Comparison of ENCODE assay signal across 8 cellular contexts in genomic region chr19:2041436-2041685, GRCh38. TPM values are rescaled to one million over a fixed set of nuclear protein-coding genes. Genes with fewer than 3 reads are reported as not detected.
DNase-seq lines count a peak whose midpoint lies in the region; ATAC-seq and TF ChIP-seq lines count a peak whose summit lies in the region.

No MANE protein-coding gene starts in this region.

- H3K4me3 Mint-ChIP-seq in naive B cell = peak overlapping the region in 7 of 8 donors; percentile 22 to 82 (median 69)

- WGBS in heart left ventricle, 4 donors = 74 to 92% (median 78%) methylated on average over 2 to 6 of the region's 6 CpGs
- WGBS in mammary epithelial cell (ENCODE audit: low coverage, missing lambda C conversion rate) = 97% methylated on average over 4 of the region's 6 CpGs
- 77 to 81% methylated on average over 6 of the region's 6 CpGs for WGBS in aorta, 2 donors

- in situ Hi-C loops in mammary epithelial cell (cut with MboI; ENCODE audit: low sequenced_read_pairs in 2 of 2) = no loop called here

- ATAC-seq in heart left ventricle = no peak
- no peak for ATAC-seq in left cardiac atrium
- ATAC-seq in naive B cell (ENCODE audit: low read depth in 2 of 2) = no peak
- ATAC-seq in aorta (ENCODE audit: low FRiP score) = no peak
- ATAC-seq in GM18870 (IDR thresholded peaks at IDR 0.05; ENCODE audit: unreplicated experiment) = no peak
- no peak for ATAC-seq in HG03439 (IDR thresholded peaks at IDR 0.05; ENCODE audit: unreplicated experiment)

- H3K36me3 ChIP-seq in heart left ventricle (peaks cover 0 to 82% (median 68%) of the 10 kb centered on the region in 9 donors), mammary epithelial cell (ENCODE audit: insufficient read depth, low read length) (peaks cover 22% of the 10 kb centered on the region), aorta (ENCODE audit: control insufficient read depth in 1 of 2, insufficient read depth in 2 of 2, low read length in 1 of 2) (peaks cover 0 to 3% of the 10 kb centered on the region in 2 donors)

- TF ChIP-seq CTCF in heart left ventricle (IDR thresholded peaks at IDR 0.05) = no peak
- TF ChIP-seq CTCF in mammary epithelial cell (conservative IDR thresholded peaks at IDR 0.05 in 1 of 2, IDR thresholded peaks at IDR 0.05 in 1 of 2; ENCODE audit: extremely low read depth in 1 of 2, insufficient read depth in 1 of 2, low read depth in 1 of 2, low read length in 2 of 2) = no peak

- H2AFZ ChIP-seq in mammary epithelial cell (ENCODE audit: low read depth, low read length) = no peak overlapping the region

- H3K4me1 Mint-ChIP-seq in naive B cell = peaks cover 19 to 49% (median 38%) of the 10 kb centered on the region in 3 donors

- peaks cover 33% of the 10 kb centered on the region for H3K79me2 ChIP-seq in mammary epithelial cell (ENCODE audit: insufficient read depth, low read length)

- H3K9me3 ChIP-seq in heart left ventricle = peaks cover 0 to under 1% (median 0%) of the 10 kb centered on the region in 12 donors
- H3K9me3 ChIP-seq in mammary epithelial cell (replicated peaks; ENCODE audit: insufficient read depth, low read length) = no peaks in the 10 kb centered on the region
- H3K9me3 ChIP-seq in aorta (ENCODE audit: control insufficient read depth, low read length) = no peaks in the 10 kb centered on the region

- CTCF ChIA-PET in mammary epithelial cell (lab: Charles Lee; ENCODE audit: low non-redundant PET) = no interaction called here

- H3K4me3 ChIP-seq in heart left ventricle = peak overlapping the region in 8 of 12 donors; percentile 22 to 56 (median 32)
- no peak overlapping the region for H3K4me3 ChIP-seq in mammary epithelial cell (replicated peaks in 1 of 3; ENCODE audit: insufficient read depth in 1 of 3, low read depth in 2 of 3, low read length in 3 of 3)
- H3K4me3 ChIP-seq in aorta (ENCODE audit: low read length in 2 of 2) = no peak overlapping the region

- no peaks in the 10 kb centered on the region for H3K27me3 ChIP-seq in heart left ventricle
- H3K27me3 ChIP-seq in mammary epithelial cell (ENCODE audit: insufficient read depth, low read length) = no peaks in the 10 kb centered on the region
- no peaks in the 10 kb centered on the region for H3K27me3 ChIP-seq in aorta (ENCODE audit: control insufficient read depth in 1 of 2, insufficient read depth in 2 of 2, low read length in 1 of 2)

- DNase-seq in heart left ventricle (no peak), left cardiac atrium (no peak), mammary epithelial cell (no peak), naive B cell (no peak), aorta (no peak)
- DNase-seq in activated effector memory CD4-positive, alpha-beta T cell treated with anti-CD3 and anti-CD28 coated beads, Interleukin-2, amount 50 U/mL, for 16 hours = no peak

- TF ChIP-seq POLR2A in heart left ventricle (IDR thresholded peaks at IDR 0.05) = no peak

- H3K36me3 Mint-ChIP-seq in naive B cell = peaks cover 0 to 7% of the 10 kb centered on the region in 2 donors

- H3K4me1 ChIP-seq in heart left ventricle (peaks cover 17 to 76% (median 62%) of the 10 kb centered on the region in 12 donors), mammary epithelial cell (ENCODE audit: insufficient read depth, low read length) (peaks cover 27% of the 10 kb centered on the region), aorta (ENCODE audit: control insufficient read depth in 1 of 2, insufficient read depth in 2 of 2, low read length in 2 of 2) (no peaks in the 10 kb centered on the region)

- no peaks in the 10 kb centered on the region for H3K27me3 Mint-ChIP-seq in naive B cell

- peak overlapping the region; percentile 22 for H3K9ac ChIP-seq in mammary epithelial cell (ENCODE audit: insufficient read depth, low read length)

- H4K20me1 ChIP-seq in mammary epithelial cell (ENCODE audit: insufficient read depth, low read length) = peaks cover 2% of the 10 kb centered on the region

- peak overlapping the region; percentile 96 to 99 (median 98) for H3K27ac Mint-ChIP-seq in naive B cell

- H3K4me2 ChIP-seq in mammary epithelial cell (ENCODE audit: insufficient read depth, low read depth, low read length) = peak overlapping the region; percentile 51

- peak overlapping the region; percentile 71 to 99 (median 90) for H3K27ac ChIP-seq in heart left ventricle
- H3K27ac ChIP-seq in mammary epithelial cell (ENCODE audit: insufficient read depth, low read depth, low read length) = peak overlapping the region; percentile 55
- H3K27ac ChIP-seq in aorta (ENCODE audit: low read depth in 1 of 2, low read length in 2 of 2) = peak overlapping the region; percentile 31 to 49

- dilution Hi-C loops in mammary epithelial cell (cut with HindIII; ENCODE audit: low sequenced_read_pairs) = no loop called here

- intact Hi-C loops in heart left ventricle (cut with DNase I) = no loop called here
- intact Hi-C loops in left cardiac atrium (cut with DNase I) = no loop called here
- intact Hi-C loops in mammary epithelial cell (cut with micrococcal nuclease) = no loop called here
- intact Hi-C loops in aorta (cut with DNase I) = no loop called here

- BruUV-seq in mammary epithelial cell (replicated peaks; lab: Mats Ljungman, UMichigan) = no TSS peak

- H3K9me3 Mint-ChIP-seq in naive B cell = peaks cover 0 to 2% (median 0%) of the 10 kb centered on the region in 7 donors

RNA-seq across cellular contexts. Expression of gene MKNK2, which starts 9.7 kb away (rescaled TPM):
- total RNA-seq in heart left ventricle (100 to 1,000 TPM; 129 to 318 (median 155) TPM), left cardiac atrium (100 to 1,000 TPM; 127 to 174 TPM), mammary epithelial cell (100 to 1,000 TPM in 1 of 2 donors, 10 to 100 TPM in 1; 91.7 to 248 TPM), aorta (100 to 1,000 TPM in 1 of 2 donors, 10 to 100 TPM in 1; 93.0 to 103 TPM)
- polyA plus RNA-seq in heart left ventricle (100 to 1,000 TPM; 110 to 197 TPM), mammary epithelial cell (152 TPM), naive B cell (ENCODE audit: low read depth in 6 of 6) (100 to 1,000 TPM in 1 of 6 donors, 10 to 100 TPM in 5; 51.1 to 102 (median 57.1) TPM), aorta (10 to 100 TPM; 49.3 to 68.1 TPM)
- polyA minus RNA-seq in mammary epithelial cell = 244 TPM

RNA-seq across cellular contexts. Expression of gene BTBD2, which starts 25.8 kb away (rescaled TPM):
- total RNA-seq in heart left ventricle (10 to 100 TPM; 47.3 to 81.8 (median 52.6) TPM), left cardiac atrium (10 to 100 TPM; 51.4 to 54.3 TPM), mammary epithelial cell (10 to 100 TPM; 39.5 to 62.8 TPM), aorta (10 to 100 TPM; 46.2 to 62.7 TPM)
- polyA plus RNA-seq in heart left ventricle (10 to 100 TPM; 39.4 to 46.2 TPM), mammary epithelial cell (25.9 TPM), naive B cell (ENCODE audit: low read depth in 6 of 6) (1 to 10 TPM; 1.7 to 9.2 (median 4.8) TPM), aorta (10 to 100 TPM; 27.5 to 56.7 TPM)
- polyA minus RNA-seq in mammary epithelial cell = 39.2 TPM

RNA-seq across cellular contexts. Expression of gene MOB3A, which starts 54.8 kb away (rescaled TPM):
- total RNA-seq in heart left ventricle (10 to 100 TPM; 10.8 to 32.3 (median 16.7) TPM), left cardiac atrium (10 to 100 TPM; 24.9 to 28.6 TPM), mammary epithelial cell (10 to 100 TPM; 22.0 to 91.4 TPM), aorta (10 to 100 TPM; 41.1 to 43.6 TPM)
- polyA plus RNA-seq in heart left ventricle (10 to 100 TPM in 1 of 2 donors, 1 to 10 TPM in 1; 7.1 to 18.6 TPM), mammary epithelial cell (84.2 TPM), naive B cell (ENCODE audit: low read depth in 6 of 6) (100 to 1,000 TPM in 1 of 6 donors, 10 to 100 TPM in 5; 52.2 to 106 (median 75.1) TPM), aorta (10 to 100 TPM; 12.5 to 15.5 TPM)
- polyA minus RNA-seq in mammary epithelial cell = 147 TPM

RNA-seq across cellular contexts. Expression of gene IZUMO4, which starts 55.4 kb away (rescaled TPM):
- total RNA-seq in heart left ventricle (1 to 10 TPM in 8 of 9 donors, not detected in 1; 1.7 to 6.2 (median 2.3) TPM), left cardiac atrium (1 to 10 TPM in 1 of 2 donors, under 1 TPM in 1; 0.89 to 2.3 TPM), mammary epithelial cell (10 to 100 TPM in 1 of 2 donors, 1 to 10 TPM in 1; 1.2 to 11.2 TPM), aorta (1 to 10 TPM; 1.6 to 3.6 TPM)
- polyA plus RNA-seq in heart left ventricle (1 to 10 TPM; 4.4 to 5.8 TPM), mammary epithelial cell (12.6 TPM), naive B cell (ENCODE audit: low read depth in 6 of 6) (1 to 10 TPM in 1 of 6 donors, under 1 TPM in 5; 0.48 to 1.2 (median 0.85) TPM), aorta (10 to 100 TPM in 1 of 2 donors, 1 to 10 TPM in 1; 5.5 to 25.2 TPM)
- polyA minus RNA-seq in mammary epithelial cell = 8.8 TPM

Comparison
In these comparisons a context has a peak if more than half of its experiments do, and no peak if none do; other contexts are left out.
1. H3K4me3 ChIP-seq: peak in heart left ventricle (8 of 12); none in mammary epithelial cell (0 of 3) and aorta (0 of 2).
2. Peak in every context shown above with its lines, with median percentiles within 50 percentile points of each other: H3K27ac ChIP-seq.